In genomic region chr9:6655036-6655435, GRCh38 we compare ENCODE assay signal across 12 cellular contexts. TPM values are rescaled to one million over a fixed set of nuclear protein-coding genes. Genes with fewer than 3 reads are reported as not detected.
DNase-seq lines count a peak whose midpoint lies in the region; ATAC-seq lines count a peak whose summit lies in the region.
"Had no signal": no experiment of that assay in that cellular context is flagged by ENCODE, and none has a peak within 500 bp of the region (broad histone marks: within the 10 kb centered on the region; RNA-seq: fewer than 3 reads in every experiment).

No MANE protein-coding gene starts in this region.

- intact Hi-C loops in Right ventricle myocardium inferior (cut with DNase I): no loop called here

- peak; percentile 9 for DNase-seq in RPMI8226
- DNase-seq in SKM-1 (lab: John Stamatoyannopoulos, UW; ENCODE audit: unreplicated experiment): no peak
- DNase-seq in GM19240 (ENCODE audit: insufficient read length, low spot score): no peak
- no peak for DNase-seq in Right ventricle myocardium inferior (ENCODE audit: missing footprints)
- DNase-seq in amygdala (lab: John Stamatoyannopoulos, UW): no peak
- DNase-seq: activated CD4-positive, alpha-beta T cell treated with anti-CD3 and anti-CD28 coated beads, Interleukin-2, amount 50 U/mL, for 1 hour; left cardiac atrium; NCI-H1048 had no signal

- peak; percentile 92 for ATAC-seq in GM18498 (IDR thresholded peaks at IDR 0.05; ENCODE audit: unreplicated experiment)
- ATAC-seq in GM19467 (IDR thresholded peaks at IDR 0.05; ENCODE audit: unreplicated experiment): peak; percentile 92
- peak; percentile 73 for ATAC-seq in HG03045 (IDR thresholded peaks at IDR 0.05; ENCODE audit: unreplicated experiment)
- no peak for ATAC-seq in Right ventricle myocardium inferior
- ATAC-seq: GM23338, left cardiac atrium had no signal

RNA-seq across cellular contexts. Expression of gene GLDC, which starts 9.5 kb away (rescaled TPM):
- total RNA-seq in Right ventricle myocardium inferior: not detected
